Comparison of ENCODE assay signal across 19 cellular contexts in genomic region chr7:142722289-142722794, GRCh38. TPM values are rescaled to one million over a fixed set of nuclear protein-coding genes. Genes with fewer than 3 reads are reported as not detected.
DNase-seq lines count a peak whose midpoint lies in the region; ATAC-seq, FAIRE-seq and TF ChIP-seq lines count a peak whose summit lies in the region.
"Had no signal": no experiment of that assay in that cellular context is flagged by ENCODE, and none has a peak within 500 bp of the region (broad histone marks: within the 10 kb centered on the region; RNA-seq: fewer than 3 reads in every experiment).

No MANE protein-coding gene starts in this region.

- H3K36me3 Mint-ChIP-seq in activated T-cell treated with anti-CD3 and anti-CD28 coated beads, Interleukin-2, amount 50 U/mL, for 72 hours (ENCODE audit: insufficient read depth in 2 of 2) = no peaks in the 10 kb centered on the region

- TF ChIP-seq CTCF in K562 (IDR thresholded peaks at IDR 0.05 in 2 of 3, conservative IDR thresholded peaks at IDR 0.05 in 1 of 3; ENCODE audit: insufficient read depth in 2 of 3, low read depth in 1 of 3, low read length in 3 of 3) = no peak
- no peak for TF ChIP-seq CTCF in Peyer's patch (IDR thresholded peaks at IDR 0.05)

- H3K27ac ChIP-seq in K562 (ENCODE audit: extremely low read depth, low read depth, low read length) (no peak overlapping the region), aorta (ENCODE audit: low read depth in 1 of 2, low read length in 2 of 2) (no peak overlapping the region), Peyer's patch (no peak overlapping the region)
- H3K27ac ChIP-seq: esophagus muscularis mucosa, thoracic aorta had no signal

- H3K27me3 Mint-ChIP-seq in activated T-cell treated with anti-CD3 and anti-CD28 coated beads, Interleukin-2, amount 50 U/mL, for 72 hours (ENCODE audit: low read depth) = no peaks in the 10 kb centered on the region
- no peaks in the 10 kb centered on the region for H3K27me3 Mint-ChIP-seq in stimulated activated naive CD8-positive, alpha-beta T cell treated with anti-CD3 and anti-CD28 coated beads, Interleukin-15, amount 100 ng/mL, for 72 hours

- H3K4me1 Mint-ChIP-seq in activated T-cell treated with anti-CD3 and anti-CD28 coated beads, Interleukin-2, amount 50 U/mL, for 72 hours (ENCODE audit: low read depth) = peaks cover 15% of the 10 kb centered on the region
- peaks cover 13% of the 10 kb centered on the region for H3K4me1 Mint-ChIP-seq in stimulated activated naive CD8-positive, alpha-beta T cell treated with anti-CD3 and anti-CD28 coated beads, Interleukin-15, amount 100 ng/mL, for 72 hours
- H3K4me1 Mint-ChIP-seq: neural crest cell had no signal

- no peaks in the 10 kb centered on the region for H3K9me1 ChIP-seq in K562 (ENCODE audit: control insufficient read depth, insufficient read depth, low read length)

- no peaks in the 10 kb centered on the region for H3K9me3 Mint-ChIP-seq in activated T-cell treated with anti-CD3 and anti-CD28 coated beads, Interleukin-2, amount 50 U/mL, for 72 hours
- no peaks in the 10 kb centered on the region for H3K9me3 Mint-ChIP-seq in stimulated activated naive CD8-positive, alpha-beta T cell treated with anti-CD3 and anti-CD28 coated beads, Interleukin-15, amount 100 ng/mL, for 72 hours
- H3K9me3 Mint-ChIP-seq: activated B cell treated with CpG ODN at 0.5 μM for 24 hours, neural crest cell had no signal

- no peak for TF ChIP-seq POLR2A in K562 (conservative IDR thresholded peaks at IDR 0.05)
- TF ChIP-seq POLR2A in Peyer's patch (IDR thresholded peaks at IDR 0.05) = no peak

- DNase-seq in activated T-cell treated with anti-CD3 and anti-CD28 coated beads, Interleukin-2, amount 50 U/mL, for 72 hours = no peak
- DNase-seq in activated T-cell treated with anti-CD3 and anti-CD28 coated beads, Interleukin-2, amount 50 U/mL, for 1 hour = no peak
- DNase-seq in Kasumi-1 (lab: John Stamatoyannopoulos, UW) = peak; percentile 50 to 51
- DNase-seq in K562 (ENCODE audit: extremely low read depth in 1 of 4, low spot score in 3 of 4) = no peak
- no peak for DNase-seq in stimulated activated naive CD8-positive, alpha-beta T cell treated with anti-CD3 and anti-CD28 coated beads, Interleukin-15, amount 100 ng/mL, for 72 hours
- DNase-seq in aorta = no peak
- no peak for DNase-seq in Peyer's patch
- DNase-seq in NCI-H187 treated with DMSO at 0.1 percent for 48 hours (lab: John Stamatoyannopoulos, UW) = no peak
- DNase-seq: activated B cell treated with CpG ODN at 0.5 μM for 24 hours, Caco-2, dermis blood vessel endothelial cell, KBM-7, mammary epithelial cell, NCI-H2227 treated with DMSO at 0.1 percent for 48 hours had no signal

- peak; percentile 44 for FAIRE-seq in K562 (lab: Jason Lieb, UNC)
- FAIRE-seq: GM19239, islet of Langerhans had no signal

- CTCF ChIA-PET in K562 (lab: Yijun Ruan, JAX; ENCODE audit: low intra/inter-chr PET ratio) = no interaction called here

- H3K4me3 ChIP-seq in K562 (no peak overlapping the region), aorta (ENCODE audit: low read length in 2 of 2) (no peak overlapping the region), Peyer's patch (no peak overlapping the region)
- H3K4me3 ChIP-seq: esophagus muscularis mucosa, thoracic aorta had no signal

- H2AFZ ChIP-seq in K562 (ENCODE audit: low read depth, low read length) = no peak overlapping the region

- H3K27me3 ChIP-seq in K562 (ENCODE audit: control insufficient read depth in 2 of 2, insufficient read depth in 2 of 2, low read length in 2 of 2) (peaks cover 20 to 25% of the 10 kb centered on the region in 2 experiments; a peak in 4 of 5 replicates), aorta (ENCODE audit: control insufficient read depth in 1 of 2, insufficient read depth in 2 of 2, low read length in 1 of 2) (no peaks in the 10 kb centered on the region), Peyer's patch (no peaks in the 10 kb centered on the region)

- POLR2A ChIA-PET in K562 (lab: Yijun Ruan, JAX) = no interaction called here

- intact Hi-C loops in K562 (cut with micrococcal nuclease) = no loop called here
- intact Hi-C loops in aorta (cut with DNase I) = no loop called here

- in situ Hi-C loops in K562 (cut with MboI) = no loop called here

- TF ChIP-seq RAD21 in K562 (CRISPR knock-in tag; conservative IDR thresholded peaks at IDR 0.05 in 1 of 2, IDR thresholded peaks at IDR 0.05 in 1 of 2) = no peak

- WGBS in K562 (ENCODE audit: insufficient coverage, low coverage, missing lambda C conversion rate) = 2% methylated on average over 15 of the region's 15 CpGs
- WGBS in aorta, 2 donors = 63 to 65% methylated on average over 15 of the region's 15 CpGs

- H3K36me3 ChIP-seq in K562 (ENCODE audit: control insufficient read depth, insufficient read depth, low read length) (no peaks in the 10 kb centered on the region), aorta (ENCODE audit: control insufficient read depth in 1 of 2, insufficient read depth in 2 of 2, low read length in 1 of 2) (no peaks in the 10 kb centered on the region), Peyer's patch (no peaks in the 10 kb centered on the region)
- H3K36me3 ChIP-seq: esophagus muscularis mucosa, thoracic aorta had no signal

- no peaks in the 10 kb centered on the region for H3K4me1 ChIP-seq in K562 (replicated peaks in 1 of 2; ENCODE audit: control insufficient read depth in 2 of 2, insufficient read depth in 2 of 2, low read length in 2 of 2)
- no peaks in the 10 kb centered on the region for H3K4me1 ChIP-seq in aorta (ENCODE audit: control insufficient read depth in 1 of 2, insufficient read depth in 2 of 2, low read length in 2 of 2)
- no peaks in the 10 kb centered on the region for H3K4me1 ChIP-seq in Peyer's patch
- H3K4me1 ChIP-seq: Caco-2, esophagus muscularis mucosa had no signal

- H3K9me3 ChIP-seq in K562 (replicated peaks; ENCODE audit: control insufficient read depth, insufficient read depth, low read depth, low read length) (no peaks in the 10 kb centered on the region), aorta (ENCODE audit: control insufficient read depth, low read length) (no peaks in the 10 kb centered on the region), Peyer's patch (no peaks in the 10 kb centered on the region)
- H3K9me3 ChIP-seq: Caco-2, esophagus muscularis mucosa, thoracic aorta had no signal

- H3K9ac ChIP-seq in K562 (ENCODE audit: insufficient read depth in 1 of 2, low read depth in 2 of 2, low read length in 2 of 2) = no peak overlapping the region

- no TSS peak for BruUV-seq in K562 (replicated peaks; lab: Mats Ljungman, UMichigan)

- no peak overlapping the region for H3K27ac Mint-ChIP-seq in activated T-cell treated with anti-CD3 and anti-CD28 coated beads, Interleukin-2, amount 50 U/mL, for 72 hours
- H3K27ac Mint-ChIP-seq in stimulated activated naive CD8-positive, alpha-beta T cell treated with anti-CD3 and anti-CD28 coated beads, Interleukin-15, amount 100 ng/mL, for 72 hours = peak overlapping the region in 1 of 2 donors; percentile 26
- H3K27ac Mint-ChIP-seq: activated B cell treated with CpG ODN at 0.5 μM for 24 hours had no signal

- peak overlapping the region; percentile 78 to 84 for H3K4me3 Mint-ChIP-seq in activated T-cell treated with anti-CD3 and anti-CD28 coated beads, Interleukin-2, amount 50 U/mL, for 72 hours
- peak overlapping the region; percentile 75 to 82 for H3K4me3 Mint-ChIP-seq in stimulated activated naive CD8-positive, alpha-beta T cell treated with anti-CD3 and anti-CD28 coated beads, Interleukin-15, amount 100 ng/mL, for 72 hours
- H3K4me3 Mint-ChIP-seq: activated B cell treated with CpG ODN at 0.5 μM for 24 hours, neural crest cell had no signal

- TF ChIP-seq EP300 in K562 (IDR thresholded peaks at IDR 0.05; ENCODE audit: low read length) = no peak

- no peaks in the 10 kb centered on the region for H4K20me1 ChIP-seq in K562 (replicated peaks; ENCODE audit: control insufficient read depth, insufficient read depth, low read length)

- H3K4me2 ChIP-seq in K562 (ENCODE audit: insufficient read depth, low read length) = peak overlapping the region; percentile 28

- no peak for ATAC-seq in activated T-cell treated with anti-CD3 and anti-CD28 coated beads, Interleukin-2, amount 50 U/mL, for 72 hours (replicated peaks in 1 of 2)
- ATAC-seq in K562 (no peak), aorta (ENCODE audit: low FRiP score) (no peak)
- ATAC-seq in stimulated activated naive CD8-positive, alpha-beta T cell treated with anti-CD3 and anti-CD28 coated beads, Interleukin-15, amount 100 ng/mL, for 72 hours = no peak

- H3K79me2 ChIP-seq in K562 (ENCODE audit: control insufficient read depth, insufficient read depth, low read length) = no peaks in the 10 kb centered on the region

RNA-seq across cellular contexts. Expression of gene PRSS1, which starts 26.9 kb away (rescaled TPM):
- total RNA-seq in activated T-cell treated with anti-CD3 and anti-CD28 coated beads, Interleukin-2, amount 50 U/mL, for 72 hours = not detected
- not detected in 2 replicates for total RNA-seq in K562 (2011; cell fraction: chromatin; rRNA removed; ENCODE audit: low replicate concordance)
- not detected in 2 replicates for total RNA-seq in K562 (2011; cell fraction: nucleolus; rRNA removed)
- total RNA-seq in K562 (2011; cell fraction: nucleoplasm; rRNA removed) = not detected in 2 replicates
- total RNA-seq in K562 (2014; rRNA removed) (not detected in 2 replicates), K562 (2014; rRNA removed; fragmentation: Illumina TruSeq; extraction: Trizol) (not detected in 2 replicates), K562 (2015; rRNA removed; fragmentation: Illumina TruSeq; extraction: Trizol) (not detected in 2 replicates), K562 (2021) (6.6 and 8.8 TPM in 2 replicates), aorta (1 to 10 TPM; 5.6 to 6.3 TPM), Peyer's patch (not detected)
- polyA plus RNA-seq in K562 (2011; rRNA removed) (not detected in 2 replicates), K562 (2014; fragmentation: Illumina TruSeq; extraction: Trizol) (not detected in 2 replicates), K562 (2014; fragmentation: Nextera tagmentation; extraction: Ambion mirVana) (under 1 TPM; 0.07 to 0.20 TPM), K562 (2014; rRNA removed) (not detected in 2 replicates), aorta (10 to 100 TPM in 1 of 2 donors, 1 to 10 TPM in 1; 8.7 to 19.9 TPM)
- polyA plus RNA-seq in K562 (2011; cell fraction: cytosol; rRNA removed) = not detected in 2 replicates
- 0.27 TPM in 1 of 2 replicates, not detected in the other for polyA plus RNA-seq in K562 (2011; cell fraction: nucleus; rRNA removed)
- 0.86 TPM in 1 of 2 replicates, not detected in the other for polyA plus RNA-seq in K562 (2012)
- polyA minus RNA-seq in K562 (2011; rRNA and poly(A)+ RNA removed) = not detected in 2 replicates
- not detected in 2 replicates for polyA minus RNA-seq in K562 (2011; cell fraction: cytosol; rRNA and poly(A)+ RNA removed)
- polyA minus RNA-seq in K562 (2011; cell fraction: nucleus; rRNA and poly(A)+ RNA removed) = not detected in 2 replicates
- total RNA-seq: activated B cell treated with CpG ODN at 0.5 μM for 24 hours, dermis blood vessel endothelial cell, esophagus muscularis mucosa, mammary epithelial cell, neural crest cell had no signal
- polyA plus RNA-seq: mammary epithelial cell had no signal

RNA-seq across cellular contexts. Expression of gene PRSS2, which starts 48.4 kb away (rescaled TPM):
- not detected for total RNA-seq in activated T-cell treated with anti-CD3 and anti-CD28 coated beads, Interleukin-2, amount 50 U/mL, for 72 hours
- total RNA-seq in K562 (2011; cell fraction: chromatin; rRNA removed; ENCODE audit: low replicate concordance) = 2.5 TPM in 1 of 2 replicates, not detected in the other
- 4.6 and 6.2 TPM in 2 replicates for total RNA-seq in K562 (2011; cell fraction: nucleolus; rRNA removed)
- 3.5 and 4.8 TPM in 2 replicates for total RNA-seq in K562 (2011; cell fraction: nucleoplasm; rRNA removed)
- 1.1 and 1.7 TPM in 2 replicates for total RNA-seq in K562 (2014; rRNA removed)
- 2.4 and 2.5 TPM in 2 replicates for total RNA-seq in K562 (2014; rRNA removed; fragmentation: Illumina TruSeq; extraction: Trizol)
- 1.3 and 2.4 TPM in 2 replicates for total RNA-seq in K562 (2015; rRNA removed; fragmentation: Illumina TruSeq; extraction: Trizol)
- 23.9 and 30.1 TPM in 2 replicates for total RNA-seq in K562 (2021)
- polyA plus RNA-seq in K562 (2011; rRNA removed) = 3.8 and 6.4 TPM in 2 replicates
- polyA plus RNA-seq in K562 (2011; cell fraction: cytosol; rRNA removed) = 9.3 and 14.7 TPM in 2 replicates
- 4.3 and 5.0 TPM in 2 replicates for polyA plus RNA-seq in K562 (2011; cell fraction: nucleus; rRNA removed)
- polyA plus RNA-seq in K562 (2012) = 6.6 and 43.8 TPM in 2 replicates
- polyA plus RNA-seq in K562 (2014; fragmentation: Illumina TruSeq; extraction: Trizol) = 4.7 and 6.2 TPM in 2 replicates
- 10 to 100 TPM in 1 of 2 experiments, 1 to 10 TPM in 1; 9.5 to 16.4 TPM for polyA plus RNA-seq in K562 (2014; fragmentation: Nextera tagmentation; extraction: Ambion mirVana)
- polyA plus RNA-seq in K562 (2014; rRNA removed) = 1.4 and 1.6 TPM in 2 replicates
- polyA minus RNA-seq in K562 (2011; rRNA and poly(A)+ RNA removed) = 2.8 and 3.7 TPM in 2 replicates
- 4.5 and 5.4 TPM in 2 replicates for polyA minus RNA-seq in K562 (2011; cell fraction: cytosol; rRNA and poly(A)+ RNA removed)
- polyA minus RNA-seq in K562 (2011; cell fraction: nucleus; rRNA and poly(A)+ RNA removed) = 0.67 and 1.4 TPM in 2 replicates
- total RNA-seq in aorta = 10 to 100 TPM in 1 of 2 donors, 1 to 10 TPM in 1; 9.3 to 12.0 TPM
- 10 to 100 TPM; 19.1 to 24.4 TPM for polyA plus RNA-seq in aorta
- total RNA-seq in Peyer's patch = 100 to 1,000 TPM in 3 of 4 donors, 10 to 100 TPM in 1; 29.7 to 243 (median 208) TPM
- total RNA-seq: activated B cell treated with CpG ODN at 0.5 μM for 24 hours, dermis blood vessel endothelial cell, mammary epithelial cell, neural crest cell had no signal
- polyA plus RNA-seq: mammary epithelial cell had no signal

Comparison
In these comparisons a context has a peak if more than half of its experiments do, and no peak if none do; other contexts are left out.
1. DNase-seq: peak in Kasumi-1 (2 of 2); none in activated T-cell treated with anti-CD3 and anti-CD28 coated beads, Interleukin-2, amount 50 U/mL, for 72 hours (0 of 2), activated T-cell treated with anti-CD3 and anti-CD28 coated beads, Interleukin-2, amount 50 U/mL, for 1 hour (single experiment), K562 (0 of 4), stimulated activated naive CD8-positive, alpha-beta T cell treated with anti-CD3 and anti-CD28 coated beads, Interleukin-15, amount 100 ng/mL, for 72 hours (0 of 2), aorta (0 of 2), Peyer's patch (0 of 3) and NCI-H187 treated with DMSO at 0.1 percent for 48 hours (single experiment).